ENCODE assay signal across 30 cellular contexts in genomic region chr1:77386276-77386675, GRCh38.
"Had no signal": no experiment of that assay in that cellular context is flagged by ENCODE, and none has a peak within 500 bp of the region (broad histone marks: within the 10 kb centered on the region; RNA-seq: fewer than 3 reads in every experiment).

No MANE protein-coding gene starts in this region.

- H3K27ac Mint-ChIP-seq: activated CD8-positive, alpha-beta T cell treated with anti-CD3 and anti-CD28 coated beads, Interleukin-2, amount 10 ng/mL, durations not matched to agents 7 days and 5 days; activated naive CD8-positive, alpha-beta T cell treated with anti-CD3 and anti-CD28 coated beads, Interleukin-2, amount 10 ng/mL, durations not matched to agents 7 days and 5 days; T-helper 1 cell treated with Interleukin-12 subunit alpha and Interleukin-12 subunit beta and Interleukin-4 antibody, amounts not matched to agents 30 μg/mL and 1 μg/mL, for 36 hours had no signal

- H3K36me3 ChIP-seq: adrenal gland, MG63, Peyer's patch, SJCRH30 had no signal

- ATAC-seq: activated CD8-positive, alpha-beta T cell treated with anti-CD3 and anti-CD28 coated beads, Interleukin-2, amount 10 ng/mL, durations not matched to agents 7 days and 5 days; body of pancreas; WTC11 had no signal

- H3K4me3 Mint-ChIP-seq: activated CD8-positive, alpha-beta T cell treated with anti-CD3 and anti-CD28 coated beads, Interleukin-2, amount 10 ng/mL, durations not matched to agents 7 days and 5 days; activated naive CD8-positive, alpha-beta T cell treated with anti-CD3 and anti-CD28 coated beads, Interleukin-2, amount 10 ng/mL, durations not matched to agents 7 days and 5 days; central memory CD8-positive, alpha-beta T cell; T-helper 1 cell treated with Interleukin-12 subunit alpha and Interleukin-12 subunit beta and Interleukin-4 antibody, amounts not matched to agents 30 μg/mL and 1 μg/mL, for 36 hours; WTC11 had no signal

- H3K27me3 Mint-ChIP-seq: activated naive CD8-positive, alpha-beta T cell treated with anti-CD3 and anti-CD28 coated beads, Interleukin-2, amount 10 ng/mL, durations not matched to agents 7 days and 5 days had no signal

- H3K27ac ChIP-seq: adrenal gland, body of pancreas, Peyer's patch, RWPE1, SJCRH30 had no signal

- H3K4me3 ChIP-seq: adrenal gland, body of pancreas, MG63, Peyer's patch, SJCRH30 had no signal

- FAIRE-seq: bronchial epithelial cell had no signal

- H3K36me3 Mint-ChIP-seq: WTC11 had no signal

- H3K27me3 ChIP-seq: adrenal gland, body of pancreas, MG63, Peyer's patch, SJCRH30 had no signal

- H3K9me3 Mint-ChIP-seq: central memory CD8-positive, alpha-beta T cell; T-helper 1 cell treated with Interleukin-12 subunit alpha and Interleukin-12 subunit beta and Interleukin-4 antibody, amounts not matched to agents 30 μg/mL and 1 μg/mL, for 36 hours; WTC11 had no signal

- DNase-seq: activated CD4-positive, alpha-beta T cell treated with anti-CD3 and anti-CD28 coated beads for 48 hours; activated CD4-positive, alpha-beta T cell treated with anti-CD3 and anti-CD28 coated beads, Interleukin-2, amount 50 U/mL, for 4 hours; activated CD4-positive, CD25-positive, alpha-beta regulatory T cell treated with anti-CD3 and anti-CD28 coated beads, Interleukin-2, amount 50 U/mL, for 72 hours; activated CD8-positive, alpha-beta memory T cell treated with anti-CD3 and anti-CD28 coated beads, Interleukin-2, amount 50 U/mL, for 48 hours; activated CD8-positive, alpha-beta T cell treated with anti-CD3 and anti-CD28 coated beads, Interleukin-2, amount 10 ng/mL, durations not matched to agents 7 days and 5 days; activated naive CD4-positive, alpha-beta T cell treated with anti-CD3 and anti-CD28 coated beads, Interleukin-2, amount 50 U/mL, for 16 hours; activated naive CD8-positive, alpha-beta T cell treated with anti-CD3 and anti-CD28 coated beads, Interleukin-2, amount 10 ng/mL, durations not matched to agents 7 days and 5 days; activated T-cell treated with anti-CD3 and anti-CD28 coated beads, Interleukin-2, amount 50 U/mL, for 1 hour; adrenal gland; aorta; body of pancreas; MG63; NCI-H1105; NCI-H1436; NCI-H1694 treated with DMSO at 0.1 percent for 48 hours; NCI-H2081; NCI-H2171; NCI-H2227 treated with DMSO at 0.1 percent for 48 hours; NCI-H446 treated with DMSO at 0.1 percent for 48 hours; NCI-H524 treated with DMSO at 0.1 percent for 48 hours; NCI-H774; NK-92 treated with Interleukin-12 subunit alpha and Interleukin-12 subunit beta, amount 100 ng/mL, for 24 hours; Peyer's patch; Right ventricle myocardium superior; SJCRH30 had no signal

- H3K9me3 ChIP-seq: adrenal gland, body of pancreas, MG63, Peyer's patch, SJCRH30 had no signal

- H3K4me1 ChIP-seq: body of pancreas, Peyer's patch, SJCRH30 had no signal
